ENCODE assay signal across 9 cellular contexts in the genomic region with DNA sequence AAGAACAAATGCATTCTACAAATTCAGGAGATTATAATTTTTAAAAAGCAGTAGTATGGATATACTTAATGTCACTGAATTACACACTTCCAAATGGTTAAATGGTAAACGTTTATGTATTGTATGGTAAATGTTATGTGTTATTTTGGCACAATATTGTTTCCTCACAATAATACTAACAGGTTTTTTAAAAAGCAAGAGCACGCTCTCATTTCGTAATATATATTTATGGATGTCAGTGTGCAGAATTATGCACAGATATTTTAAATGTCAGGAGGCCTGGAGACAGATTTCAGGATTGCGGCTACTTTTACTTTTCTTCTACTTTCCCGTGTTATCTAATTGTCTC. TPM values are rescaled to one million over a fixed set of nuclear protein-coding genes. Genes with fewer than 3 reads are reported as not detected.
DNase-seq lines count a peak whose midpoint lies in the region; ATAC-seq, FAIRE-seq and TF ChIP-seq lines count a peak whose summit lies in the region.
"Had no signal": no experiment of that assay in that cellular context is flagged by ENCODE, and none has a peak within 500 bp of the region (broad histone marks: within the 10 kb centered on the region; RNA-seq: fewer than 3 reads in every experiment).

No MANE protein-coding gene starts in this region.

- TF ChIP-seq RAD21 in GM12878 (IDR thresholded peaks at IDR 0.05; ENCODE audit: insufficient read depth, low read depth, low read length): no peak

- FAIRE-seq in GM12878 (lab: Jason Lieb, UNC): no peak
- FAIRE-seq: RCC 7860 had no signal

- peak overlapping the region; percentile 90 for H3K27ac Mint-ChIP-seq in activated naive CD4-positive, alpha-beta T cell treated with anti-CD3 and anti-CD28 coated beads, Interleukin-2, amount 10 ng/mL, durations not matched to agents 7 days and 5 days

- H4K20me1 ChIP-seq in GM12878 (ENCODE audit: control insufficient read depth, insufficient read depth): no peaks in the 10 kb centered on the region

- H3K79me2 ChIP-seq in GM12878 (ENCODE audit: control insufficient read depth, insufficient read depth, low read length): peaks cover 29% of the 10 kb centered on the region

- peak overlapping the region; percentile 82 for H3K4me3 ChIP-seq in GM12878
- H3K4me3 ChIP-seq in lung: peak overlapping the region; percentile 37
- peak overlapping the region; percentile 20 to 90 (median 75) for H3K4me3 ChIP-seq in upper lobe of left lung

- no peaks in the 10 kb centered on the region for H3K27me3 Mint-ChIP-seq in activated naive CD4-positive, alpha-beta T cell treated with anti-CD3 and anti-CD28 coated beads, Interleukin-2, amount 10 ng/mL, durations not matched to agents 7 days and 5 days

- H3K4me2 ChIP-seq in GM12878 (ENCODE audit: control insufficient read depth, insufficient read depth): peak overlapping the region; percentile 88

- no peaks in the 10 kb centered on the region for H3K9me3 Mint-ChIP-seq in activated naive CD4-positive, alpha-beta T cell treated with anti-CD3 and anti-CD28 coated beads, Interleukin-2, amount 10 ng/mL, durations not matched to agents 7 days and 5 days

- no peaks in the 10 kb centered on the region for H3K9me3 ChIP-seq in GM12878 (replicated peaks; ENCODE audit: control insufficient read depth, insufficient read depth, low read length)
- no peaks in the 10 kb centered on the region for H3K9me3 ChIP-seq in lung (ENCODE audit: control insufficient read depth in 2 of 2, insufficient read depth in 1 of 2, low read length in 1 of 2)
- no peaks in the 10 kb centered on the region for H3K9me3 ChIP-seq in upper lobe of left lung

- SMC1A ChIA-PET in GM12878 (lab: Charles Lee; ENCODE audit: uncharacterized antibody, unreplicated experiment): interaction anchor here (0.8 kb wide), 1 partner anchor 136 kb away, joined by 3 read pairs; no protein-coding TSS in a partner anchor

- TF ChIP-seq POLR2A in GM12878 (IDR thresholded peaks at IDR 0.05; ENCODE audit: low read depth, low read length) (no peak), upper lobe of left lung (IDR thresholded peaks at IDR 0.05) (no peak)

- RAD21 ChIA-PET in GM12878 (lab: Charles Lee; ENCODE audit: unreplicated experiment): interaction anchor here (1.1 kb wide), 1 partner anchor 37 kb away, joined by 4 read pairs; no protein-coding TSS in a partner anchor

- peaks cover 9% of the 10 kb centered on the region for H3K36me3 Mint-ChIP-seq in activated naive CD4-positive, alpha-beta T cell treated with anti-CD3 and anti-CD28 coated beads, Interleukin-2, amount 10 ng/mL, durations not matched to agents 7 days and 5 days

- CTCF ChIA-PET in activated naive CD4-positive, alpha-beta T cell treated with anti-CD3 and anti-CD28 coated beads, Interleukin-2, amount 10 ng/mL, durations not matched to agents 7 days and 5 days (lab: Charles Lee): no interaction called here
- CTCF ChIA-PET in GM12878 (lab: Yijun Ruan, JAX): no interaction called here

- in situ Hi-C loops in GM12878 (cut with MboI): no loop called here

- H3K27me3 ChIP-seq in GM12878 (replicated peaks in 1 of 2; ENCODE audit: control insufficient read depth in 2 of 2, insufficient read depth in 2 of 2, low read length in 1 of 2) (no peaks in the 10 kb centered on the region), lung (ENCODE audit: control insufficient read depth, insufficient read depth) (no peaks in the 10 kb centered on the region), upper lobe of left lung (no peaks in the 10 kb centered on the region)

- H3K9ac ChIP-seq in GM12878 (ENCODE audit: control insufficient read depth, insufficient read depth, low read length): peak overlapping the region; percentile 61

- ATAC-seq in GM12878 (no peak), lung (ENCODE audit: insufficient read depth, low FRiP score) (no peak), upper lobe of left lung (ENCODE audit: low FRiP score in 2 of 2) (no peak), HG02885 (IDR thresholded peaks at IDR 0.05; ENCODE audit: poor library complexity, unreplicated experiment) (no peak)

- POLR2A ChIA-PET in GM12878 (lab: Charles Lee): interaction anchor here (1.1 to 1.4 kb wide), 2 partner anchors 136 to 138 kb away, joined by 3 to 4 read pairs; no protein-coding TSS in a partner anchor

- TF ChIP-seq CTCF in GM12878 (IDR thresholded peaks at IDR 0.05 in 2 of 3, conservative IDR thresholded peaks at IDR 0.05 in 1 of 3; ENCODE audit: control insufficient read depth in 2 of 3, extremely low read depth in 1 of 3, insufficient read depth in 1 of 3, low read depth in 3 of 3, low read length in 3 of 3) (no peak), lung (IDR thresholded peaks at IDR 0.05; ENCODE audit: control extremely low read depth, extremely low read depth) (no peak), upper lobe of left lung (IDR thresholded peaks at IDR 0.05) (no peak)

- H3K4me1 Mint-ChIP-seq in activated naive CD4-positive, alpha-beta T cell treated with anti-CD3 and anti-CD28 coated beads, Interleukin-2, amount 10 ng/mL, durations not matched to agents 7 days and 5 days: peaks cover 36% of the 10 kb centered on the region

- WGBS in GM12878 (ENCODE audit: insufficient coverage, insufficient replicate concordance, low lambda C conversion rate, missing lambda C conversion rate): 2% methylated on average over 5 of the region's 5 CpGs
- 0% methylated on average over 5 of the region's 5 CpGs for WGBS in lung, 2 donors
- 0 to 1% methylated on average over 5 of the region's 5 CpGs for WGBS in upper lobe of left lung, 2 donors

- H3K4me1 ChIP-seq in GM12878 (ENCODE audit: control insufficient read depth, insufficient read depth, low read length) (peaks cover 4% of the 10 kb centered on the region; the same call in 1 of the 2 replicates), lung (ENCODE audit: control insufficient read depth in 2 of 2, insufficient read depth in 2 of 2, low read length in 2 of 2) (peaks cover 0 to 4% of the 10 kb centered on the region in 2 donors), upper lobe of left lung (peaks cover 10 to 24% (median 19%) of the 10 kb centered on the region in 4 donors)

- no TSS peak for BruUV-seq in GM12878 (replicated peaks; lab: Mats Ljungman, UMichigan)

- no peak for TF ChIP-seq EP300 in GM12878 (IDR thresholded peaks at IDR 0.05; ENCODE audit: borderline replicate concordance in 1 of 2, control insufficient read depth in 1 of 2, low read depth in 2 of 2, low read length in 2 of 2)
- TF ChIP-seq EP300 in upper lobe of left lung (IDR thresholded peaks at IDR 0.05): no peak

- peak overlapping the region; percentile 92 for H3K4me3 Mint-ChIP-seq in activated naive CD4-positive, alpha-beta T cell treated with anti-CD3 and anti-CD28 coated beads, Interleukin-2, amount 10 ng/mL, durations not matched to agents 7 days and 5 days

- H2AFZ ChIP-seq in GM12878 (ENCODE audit: control insufficient read depth, low read depth, low read length): peak overlapping the region; percentile 99

- intact Hi-C loops in GM12878 (cut with micrococcal nuclease; ENCODE audit: unreplicated experiment): loop anchor here (1.0 to 2.0 kb wide), 2 partner anchors 33 to 38 kb away; no protein-coding TSS in a partner anchor

- DNase-seq in activated naive CD4-positive, alpha-beta T cell treated with anti-CD3 and anti-CD28 coated beads, Interleukin-2, amount 10 ng/mL, durations not matched to agents 7 days and 5 days: no peak
- no peak for DNase-seq in activated naive CD4-positive, alpha-beta T cell (lab: John Stamatoyannopoulos, UW)
- DNase-seq in GM12878 (ENCODE audit: low read depth, low spot score) (no peak), lung (ENCODE audit: low spot score) (no peak), upper lobe of left lung (no peak), SIG-M5 (lab: John Stamatoyannopoulos, UW) (no peak), NCI-H1105 (lab: John Stamatoyannopoulos, UW) (no peak)

- no peak overlapping the region; the same call in 1 of the 2 replicates for H3K27ac ChIP-seq in GM12878 (ENCODE audit: control insufficient read depth, insufficient read depth)
- peak overlapping the region; percentile 31 to 76 for H3K27ac ChIP-seq in lung (ENCODE audit: low read depth in 1 of 2, low read length in 1 of 2)
- H3K27ac ChIP-seq in upper lobe of left lung: peak overlapping the region; percentile 4 to 93 (median 75)

- H3K36me3 ChIP-seq in GM12878 (ENCODE audit: control insufficient read depth in 2 of 2, insufficient read depth in 2 of 2, low read length in 1 of 2): no peaks in the 10 kb centered on the region
- H3K36me3 ChIP-seq in lung (ENCODE audit: control insufficient read depth in 2 of 2, insufficient read depth in 2 of 2, low read length in 2 of 2): no peaks in the 10 kb centered on the region
- H3K36me3 ChIP-seq in upper lobe of left lung: no peaks in the 10 kb centered on the region

TF ChIP-seq in GM12878, 131 proteins besides CTCF, POLR2A, EP300 and RAD21 (continues in another document):
- TF ChIP-seq USF2 (IDR thresholded peaks at IDR 0.05; ENCODE audit: borderline replicate concordance, low read depth, low read length) (no peak), CBX3 (IDR thresholded peaks at IDR 0.05; ENCODE audit: borderline replicate concordance, low read depth) (no peak), IRF4 (IDR thresholded peaks at IDR 0.05; ENCODE audit: low read depth, low read length) (no peak)

RNA-seq across cellular contexts. Expression of gene ZNF445, which starts 0.5 kb away (rescaled TPM):
- total RNA-seq in GM12878 (2013; cell fraction: nucleolus; rRNA removed): 35.8 and 37.5 TPM in 2 replicates
- total RNA-seq in GM12878 (2014; rRNA removed) (4.9 and 5.4 TPM in 2 replicates), GM12878 (2014; rRNA removed; fragmentation: Illumina TruSeq; extraction: Trizol) (7.6 and 9.0 TPM in 2 replicates), GM12878 (2021) (14.4 and 15.5 TPM in 2 replicates), lung (10 to 100 TPM; 16.3 to 23.2 TPM), upper lobe of left lung (10 to 100 TPM in 4 of 6 donors, 1 to 10 TPM in 2; 6.7 to 20.0 (median 12.9) TPM)
- 3.3 TPM for polyA plus RNA-seq in GM12878 (2011; ENCODE audit: low read depth)
- polyA plus RNA-seq in GM12878 (2011; rRNA removed) (5.7 and 6.2 TPM in 2 replicates), GM12878 (2014; fragmentation: Illumina TruSeq; extraction: Trizol) (7.2 and 8.6 TPM in 2 replicates), GM12878 (2014; fragmentation: Nextera tagmentation; extraction: Ambion mirVana) (under 1 TPM; 0.80 to 0.85 TPM), GM12878 (2014; rRNA removed) (7.2 and 8.0 TPM in 2 replicates), GM12878 (2016; fragmentation: Nextera tagmentation; extraction: Ambion mirVana) (1 to 10 TPM; 3.5 to 4.4 TPM), lung (1 to 10 TPM; 2.7 to 3.8 TPM)
- 3.9 and 4.0 TPM in 2 replicates for polyA plus RNA-seq in GM12878 (2011; cell fraction: cytosol; rRNA removed)
- polyA plus RNA-seq in GM12878 (2011; cell fraction: nucleus; rRNA removed): 8.3 and 9.2 TPM in 2 replicates
- polyA plus RNA-seq in GM12878 (2012): 4.3 TPM in 2 replicates
- polyA minus RNA-seq in GM12878 (2011; rRNA and poly(A)+ RNA removed): 13.0 and 13.4 TPM in 2 replicates
- polyA minus RNA-seq in GM12878 (2011; cell fraction: cytosol; rRNA and poly(A)+ RNA removed): 3.5 and 4.3 TPM in 2 replicates
- 4.6 and 11.0 TPM in 2 replicates for polyA minus RNA-seq in GM12878 (2011; cell fraction: nucleus; rRNA and poly(A)+ RNA removed)
